In genomic region chr19:36916991-36917390, GRCh38 we compare ENCODE assay signal across 9 cellular contexts. TPM values are rescaled to one million over a fixed set of nuclear protein-coding genes. Genes with fewer than 3 reads are reported as not detected.
DNase-seq lines count a peak whose midpoint lies in the region; ATAC-seq and TF ChIP-seq lines count a peak whose summit lies in the region.
"Had no signal": no experiment of that assay in that cellular context is flagged by ENCODE, and none has a peak within 500 bp of the region (broad histone marks: within the 10 kb centered on the region; RNA-seq: fewer than 3 reads in every experiment).

No MANE protein-coding gene starts in this region.

- no peak for TF ChIP-seq EP300 in upper lobe of left lung (IDR thresholded peaks at IDR 0.05)

- H2AFZ ChIP-seq in mammary epithelial cell (ENCODE audit: low read depth, low read length), result peak overlapping the region; percentile 99

- H3K4me2 ChIP-seq in mammary epithelial cell (ENCODE audit: insufficient read depth, low read depth, low read length), result peak overlapping the region; percentile 49
- H3K4me2 ChIP-seq: KMS-11 had no signal

- DNase-seq in BJ (ENCODE audit: low read depth) (peak; percentile 1), mammary epithelial cell (peak; percentile 27), lower lobe of right lung (no peak), upper lobe of left lung (no peak), posterior vena cava (ENCODE audit: low spot score) (no peak)
- DNase-seq in stimulated activated CD4-positive, alpha-beta T cell treated with anti-CD3 and anti-CD28 coated beads, Interleukin-4, amount 100 ng/mL, for 1 hour, result no peak

- CTCF ChIA-PET in BJ (lab: Yijun Ruan, JAX) (interaction anchor here (1.0 kb wide), 1 partner anchor 9 kb away, joined by 3 read pairs; no protein-coding TSS in a partner anchor), mammary epithelial cell (lab: Charles Lee; ENCODE audit: low non-redundant PET) (no interaction called here)

- peak overlapping the region; percentile 85 for H3K4me3 ChIP-seq in BJ (ENCODE audit: low read depth, low read length)
- H3K4me3 ChIP-seq in HUES48 (ENCODE audit: low read depth, low read length), result peak overlapping the region; percentile 96
- peak overlapping the region; percentile 44 to 81 (median 75) for H3K4me3 ChIP-seq in mammary epithelial cell (replicated peaks in 1 of 3; ENCODE audit: insufficient read depth in 1 of 3, low read depth in 2 of 3, low read length in 3 of 3)
- peak overlapping the region; percentile 81 for H3K4me3 ChIP-seq in lower lobe of right lung
- peak overlapping the region in 3 of 4 donors; percentile 58 to 81 (median 75) for H3K4me3 ChIP-seq in upper lobe of left lung

- H3K27me3 ChIP-seq in BJ (ENCODE audit: control insufficient read depth, insufficient read depth, low read length) (no peaks in the 10 kb centered on the region), HUES48 (ENCODE audit: control insufficient read depth, insufficient read depth, low read length) (no peaks in the 10 kb centered on the region), mammary epithelial cell (ENCODE audit: insufficient read depth, low read length) (no peaks in the 10 kb centered on the region), lower lobe of right lung (ENCODE audit: low read depth) (no peaks in the 10 kb centered on the region), upper lobe of left lung (no peaks in the 10 kb centered on the region)

- TF ChIP-seq POLR2A in upper lobe of left lung (IDR thresholded peaks at IDR 0.05), result no peak

- H3K36me3 ChIP-seq in BJ (ENCODE audit: control insufficient read depth, insufficient read depth, low read length) (peaks cover 2% of the 10 kb centered on the region; the same call in 1 of the 2 replicates), HUES48 (ENCODE audit: control insufficient read depth, insufficient read depth, low read length) (peaks cover 9% of the 10 kb centered on the region; the same call in 1 of the 2 replicates), mammary epithelial cell (ENCODE audit: insufficient read depth, low read length) (no peaks in the 10 kb centered on the region), lower lobe of right lung (peaks cover 15% of the 10 kb centered on the region), upper lobe of left lung (peaks cover 0 to 28% (median 12%) of the 10 kb centered on the region in 4 donors)

- no peak overlapping the region for H3K27ac ChIP-seq in HUES48 (ENCODE audit: low read depth, low read length)
- peak overlapping the region; percentile 64 for H3K27ac ChIP-seq in mammary epithelial cell (ENCODE audit: insufficient read depth, low read depth, low read length)
- peak overlapping the region; percentile 90 for H3K27ac ChIP-seq in lower lobe of right lung
- H3K27ac ChIP-seq in upper lobe of left lung, result peak overlapping the region in 2 of 4 donors; percentile 86 to 93
- H3K27ac ChIP-seq: KMS-11 had no signal

- H4K20me1 ChIP-seq in mammary epithelial cell (ENCODE audit: insufficient read depth, low read length), result no peaks in the 10 kb centered on the region

- no peaks in the 10 kb centered on the region for H3K79me2 ChIP-seq in mammary epithelial cell (ENCODE audit: insufficient read depth, low read length)

- in situ Hi-C loops in mammary epithelial cell (cut with MboI; ENCODE audit: low sequenced_read_pairs in 2 of 2), result no loop called here

- whole genome bisulfite sequencing in mammary epithelial cell (ENCODE audit: low coverage, missing lambda C conversion rate), result 4% methylated on average over 7 of the region's 7 CpGs
- WGBS in upper lobe of left lung, 2 donors, result 42 to 65% methylated on average over 7 of the region's 7 CpGs

- intact Hi-C loops in mammary epithelial cell (cut with micrococcal nuclease), result loop anchor here (1.0 to 5.0 kb wide), 5 partner anchors 65 to 412 kb away; partner anchors contain the start of genes ZNF345, ZNF585A, ZNF585B and ZNF790
- intact Hi-C loops in lower lobe of right lung (cut with DNase I), result no loop called here
- intact Hi-C loops in posterior vena cava (cut with DNase I), result no loop called here

- dilution Hi-C loops in mammary epithelial cell (cut with HindIII; ENCODE audit: low sequenced_read_pairs), result no loop called here

- TF ChIP-seq CTCF in BJ (IDR thresholded peaks at IDR 0.05; ENCODE audit: insufficient read depth, low read depth, low read length), result no peak
- no peak for TF ChIP-seq CTCF in mammary epithelial cell (conservative IDR thresholded peaks at IDR 0.05 in 1 of 2, IDR thresholded peaks at IDR 0.05 in 1 of 2; ENCODE audit: extremely low read depth in 1 of 2, insufficient read depth in 1 of 2, low read depth in 1 of 2, low read length in 2 of 2)
- TF ChIP-seq CTCF in lower lobe of right lung (IDR thresholded peaks at IDR 0.05), result no peak
- no peak for TF ChIP-seq CTCF in upper lobe of left lung (IDR thresholded peaks at IDR 0.05)

- H3K9me3 ChIP-seq in HUES48 (ENCODE audit: control insufficient read depth, insufficient read depth, low read length) (peaks cover 24% of the 10 kb centered on the region), mammary epithelial cell (replicated peaks; ENCODE audit: insufficient read depth, low read length) (peaks cover 9% of the 10 kb centered on the region), lower lobe of right lung (peaks cover 13% of the 10 kb centered on the region), upper lobe of left lung (peaks cover 0 to 14% (median 5%) of the 10 kb centered on the region in 4 donors)

- peak overlapping the region; percentile 88 for H3K9ac ChIP-seq in HUES48 (ENCODE audit: low read depth, low read length)
- H3K9ac ChIP-seq in mammary epithelial cell (ENCODE audit: insufficient read depth, low read length), result peak overlapping the region; percentile 34
- H3K9ac ChIP-seq: KMS-11 had no signal

- POLR2A ChIA-PET in BJ (lab: Charles Lee), result no interaction called here

- ATAC-seq in lower lobe of right lung, result no peak
- ATAC-seq in upper lobe of left lung (ENCODE audit: low FRiP score in 2 of 2), result no peak
- no peak for ATAC-seq in GM18511 (IDR thresholded peaks at IDR 0.05; ENCODE audit: unreplicated experiment)

- BruUV-seq in mammary epithelial cell (replicated peaks; lab: Mats Ljungman, UMichigan), result no TSS peak

- H3K4me1 ChIP-seq in HUES48 (ENCODE audit: control insufficient read depth, insufficient read depth, low read length) (no peaks in the 10 kb centered on the region), mammary epithelial cell (ENCODE audit: insufficient read depth, low read length) (no peaks in the 10 kb centered on the region), lower lobe of right lung (peaks cover 18% of the 10 kb centered on the region), upper lobe of left lung (peaks cover 6 to 19% (median 12%) of the 10 kb centered on the region in 4 donors)

RNA-seq across cellular contexts. Expression of gene ZNF568, which starts 0.9 kb away (rescaled TPM):
- polyA plus RNA-seq in BJ (2011; rRNA removed) (5.4 and 7.0 TPM in 2 replicates), mammary epithelial cell (1.9 TPM)
- 3.6 and 5.7 TPM in 2 replicates for polyA minus RNA-seq in BJ (2011; rRNA and poly(A)+ RNA removed)
- total RNA-seq in mammary epithelial cell (10 to 100 TPM in 1 of 2 donors, 1 to 10 TPM in 1; 9.4 to 15.7 TPM), lower lobe of right lung (10.9 TPM), upper lobe of left lung (10 to 100 TPM in 2 of 6 donors, 1 to 10 TPM in 4; 4.8 to 12.3 (median 7.3) TPM), posterior vena cava (10 to 100 TPM; 11.5 to 13.0 TPM)
- polyA minus RNA-seq in mammary epithelial cell, result not detected

RNA-seq across cellular contexts. Expression of gene ZNF829, which starts 0.9 kb away (rescaled TPM):
- polyA plus RNA-seq in BJ (2011; rRNA removed) (1.2 and 1.5 TPM in 2 replicates), mammary epithelial cell (0.62 TPM)
- 1.4 and 1.7 TPM in 2 replicates for polyA minus RNA-seq in BJ (2011; rRNA and poly(A)+ RNA removed)
- total RNA-seq in mammary epithelial cell (1 to 10 TPM; 5.1 to 6.0 TPM), lower lobe of right lung (2.6 TPM), upper lobe of left lung (1 to 10 TPM in 5 of 6 donors, under 1 TPM in 1; 1.00 to 5.2 (median 1.8) TPM), posterior vena cava (1 to 10 TPM; 3.3 to 3.4 TPM)
- polyA minus RNA-seq in mammary epithelial cell, result not detected

Comparison
In these comparisons a context has a peak if more than half of its experiments do, and no peak if none do; other contexts are left out.
1. DNase-seq: peak in BJ (single experiment) and mammary epithelial cell (single experiment); none in lower lobe of right lung (single experiment), upper lobe of left lung (0 of 2), posterior vena cava (single experiment) and stimulated activated CD4-positive, alpha-beta T cell treated with anti-CD3 and anti-CD28 coated beads, Interleukin-4, amount 100 ng/mL, for 1 hour (single experiment).
2. Peak in every context shown above with its lines, with median percentiles within 50 percentile points of each other: H3K4me3 ChIP-seq.